8 cellular contexts compared by ENCODE assay signal in the genomic region with DNA sequence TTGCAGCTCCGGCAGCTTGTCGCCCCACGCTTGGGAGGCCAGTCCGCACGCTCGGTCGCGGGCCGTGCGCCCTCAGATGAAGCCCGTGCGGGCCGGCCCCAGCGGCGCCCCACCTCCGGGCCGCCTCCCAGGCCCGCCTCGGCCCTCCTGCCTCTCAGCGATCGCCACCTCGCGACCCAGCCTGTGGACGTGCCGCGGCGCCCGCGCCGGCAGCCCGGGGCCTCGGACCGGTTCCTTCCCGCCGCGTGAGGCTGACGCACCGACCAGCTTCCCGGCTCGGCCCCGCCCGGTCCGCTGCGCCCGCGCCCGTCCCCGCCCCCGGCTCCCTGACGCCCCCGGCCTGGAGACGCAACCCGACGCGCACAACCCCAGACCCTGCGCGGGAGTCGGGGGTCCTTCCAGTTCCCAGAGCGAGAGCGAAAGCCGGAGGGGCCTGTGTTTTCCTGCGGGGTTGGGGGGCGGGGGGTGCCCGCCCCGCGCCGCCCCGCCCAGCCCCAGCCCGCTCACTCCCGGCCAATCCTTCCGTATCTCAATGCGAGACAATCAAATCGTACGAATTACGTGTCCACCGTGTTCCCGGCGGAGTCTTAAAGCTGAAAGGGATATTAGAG. TPM values are rescaled to one million over a fixed set of nuclear protein-coding genes. Genes with fewer than 3 reads are reported as not detected.
DNase-seq lines count a peak whose midpoint lies in the region; ATAC-seq and TF ChIP-seq lines count a peak whose summit lies in the region.

A gene with protein sequence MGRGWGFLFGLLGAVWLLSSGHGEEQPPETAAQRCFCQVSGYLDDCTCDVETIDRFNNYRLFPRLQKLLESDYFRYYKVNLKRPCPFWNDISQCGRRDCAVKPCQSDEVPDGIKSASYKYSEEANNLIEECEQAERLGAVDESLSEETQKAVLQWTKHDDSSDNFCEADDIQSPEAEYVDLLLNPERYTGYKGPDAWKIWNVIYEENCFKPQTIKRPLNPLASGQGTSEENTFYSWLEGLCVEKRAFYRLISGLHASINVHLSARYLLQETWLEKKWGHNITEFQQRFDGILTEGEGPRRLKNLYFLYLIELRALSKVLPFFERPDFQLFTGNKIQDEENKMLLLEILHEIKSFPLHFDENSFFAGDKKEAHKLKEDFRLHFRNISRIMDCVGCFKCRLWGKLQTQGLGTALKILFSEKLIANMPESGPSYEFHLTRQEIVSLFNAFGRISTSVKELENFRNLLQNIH (minus strand): TSS at position 78 of the 611 bp plus-strand sequence. CDS start 77 bp downstream, at position 1.

- H3K27ac ChIP-seq in adipose tissue (ENCODE audit: low read depth, low read length) (peak within 1 kb of the TSS; percentile 97), heart left ventricle (peak within 1 kb of the TSS; percentile 95 to 99 (median 97))

- DNase-seq in HFFc6 (peak; percentile 75), NAMALWA (ENCODE audit: low spot score) (peak; percentile 59), SW480 (ENCODE audit: low spot score) (peak; percentile 71), heart left ventricle (peak; percentile 84 to 92 (median 87)), posterior vena cava (ENCODE audit: low spot score) (peak; percentile 97), ureter (ENCODE audit: low spot score) (peak; percentile 88)

- peaks cover 0 to 56% (median 27%) of the 10 kb centered on the region in 12 donors for H3K4me1 ChIP-seq in heart left ventricle

- whole genome bisulfite sequencing in adipose tissue, 3 donors, result 1% methylated on average over 56 to 78 of the region's 78 CpGs
- 1 to 2% (median 1%) methylated on average over 40 to 78 of the region's 78 CpGs for WGBS in heart left ventricle, 4 donors

- no peaks in the 10 kb centered on the region for H3K27me3 Mint-ChIP-seq in HFFc6 (ENCODE audit: insufficient read depth)

- peaks cover 40% of the 10 kb centered on the region for H3K4me1 Mint-ChIP-seq in HFFc6 (ENCODE audit: low read depth)

- peak; percentile 15; the same call in 1 of the 2 replicates for TF ChIP-seq CTCF in HFFc6 (IDR thresholded peaks at IDR 0.05)
- peak in 1 of 12 donors; percentile 19 for TF ChIP-seq CTCF in heart left ventricle (IDR thresholded peaks at IDR 0.05)

- H3K36me3 Mint-ChIP-seq in HFFc6 (ENCODE audit: low read depth), result no peaks in the 10 kb centered on the region

- peak within 1 kb of the TSS; percentile 91 for H3K4me3 Mint-ChIP-seq in HFFc6

- intact Hi-C loops in heart left ventricle (cut with DNase I) (loop anchor here in 3 of 10 donors (10.0 kb wide), 1 partner anchor 141 kb away; a partner anchor contains a TSS), posterior vena cava (cut with DNase I) (no loop called here)

- peak within 1 kb of the TSS; percentile 90 for H3K27ac Mint-ChIP-seq in HFFc6

- TF ChIP-seq POLR2A in GM10847 (IDR thresholded peaks at IDR 0.05; ENCODE audit: extremely low read depth, insufficient read length) (peak; percentile 50), heart left ventricle (IDR thresholded peaks at IDR 0.05) (peak in 1 of 2 donors; percentile 51)

- no peaks in the 10 kb centered on the region for H3K9me3 ChIP-seq in heart left ventricle

- H3K4me3 ChIP-seq in heart left ventricle, result peak within 1 kb of the TSS; percentile 79 to 100 (median 94)

- no peaks in the 10 kb centered on the region for H3K36me3 ChIP-seq in heart left ventricle

- H3K27me3 ChIP-seq in heart left ventricle, result no peaks in the 10 kb centered on the region

- peak; percentile 89 to 97 (median 93) for ATAC-seq in heart left ventricle

- H3K9me3 Mint-ChIP-seq in HFFc6, result no peaks in the 10 kb centered on the region

RNA-seq across cellular contexts. Expression of the gene that starts here (rescaled TPM):
- total RNA-seq in HFFc6 (2021; fragmentation: NEBNext Ultra II Directional; extraction: Animal tissue kit (Norgen Biotek cat#: 25700)), result 10 to 100 TPM; 55.6 to 64.8 (median 59.6) TPM
- polyA plus RNA-seq in adipose tissue (10 to 100 TPM in 2 of 3 donors, 1 to 10 TPM in 1; 9.3 to 15.1 (median 11.4) TPM), heart left ventricle (10 to 100 TPM in 1 of 2 donors, 1 to 10 TPM in 1; 6.4 to 17.9 TPM)
- total RNA-seq in heart left ventricle (10 to 100 TPM; 13.9 to 36.7 (median 16.3) TPM), posterior vena cava (10 to 100 TPM; 36.5 to 54.6 TPM), ureter (67.3 TPM)

Comparison
In these comparisons a context has a peak if more than half of its experiments do, and no peak if none do; other contexts are left out.
1. Peak in every context shown above with its lines: DNase-seq, ATAC-seq, H3K4me3 ChIP-seq and H3K27ac ChIP-seq.